ENCODE assay signal across 8 cellular contexts in genomic region chr14:69610859-69611263, GRCh38. TPM values are rescaled to one million over a fixed set of nuclear protein-coding genes. Genes with fewer than 3 reads are reported as not detected.
DNase-seq lines count a peak whose midpoint lies in the region; TF ChIP-seq lines count a peak whose summit lies in the region.

No MANE protein-coding gene starts in this region.

- TF ChIP-seq POLR2A in thyroid gland (IDR thresholded peaks at IDR 0.05), result no peak

- H3K4me1 ChIP-seq in thyroid gland, result peaks cover 41 to 44% of the 10 kb centered on the region in 2 donors

- H3K36me3 ChIP-seq in thyroid gland, result no peaks in the 10 kb centered on the region

- H3K27ac ChIP-seq in layer of hippocampus (ENCODE audit: low read depth, low read length) (peak overlapping the region; percentile 83), thyroid gland (peak overlapping the region; percentile 82 to 87 (median 85))

- WGBS in thyroid gland, 2 donors, result 6 to 13% methylated on average over 7 to 10 of the region's 10 CpGs

- intact Hi-C loops in thyroid gland (cut with DNase I), result no loop called here

- in situ Hi-C loops in astrocyte of the cerebellum (cut with HindIII; ENCODE audit: low sequenced_read_pairs), result no loop called here

- TF ChIP-seq CTCF in AG10803 (conservative IDR thresholded peaks at IDR 0.05; ENCODE audit: low read length), result no peak
- TF ChIP-seq CTCF in HFF-Myc (IDR thresholded peaks at IDR 0.05; ENCODE audit: low read depth, low read length, missing control alignments), result no peak
- TF ChIP-seq CTCF in astrocyte of the cerebellum (IDR thresholded peaks at IDR 0.05; ENCODE audit: low read depth, low read length, missing control alignments), result no peak
- no peak for TF ChIP-seq CTCF in thyroid gland (IDR thresholded peaks at IDR 0.05)

- H3K27me3 ChIP-seq in layer of hippocampus (ENCODE audit: control insufficient read depth, insufficient read depth, low read length), result no peaks in the 10 kb centered on the region
- H3K27me3 ChIP-seq in thyroid gland, result no peaks in the 10 kb centered on the region

- H3K4me3 ChIP-seq in AG10803 (ENCODE audit: low read length), result peak overlapping the region; percentile 72
- H3K4me3 ChIP-seq in HFF-Myc (replicated peaks; ENCODE audit: low read depth, low read length), result peak overlapping the region; percentile 51
- H3K4me3 ChIP-seq in astrocyte of the cerebellum (ENCODE audit: low read depth, low read length), result peak overlapping the region; percentile 73
- H3K4me3 ChIP-seq in thyroid gland (replicated peaks in 1 of 3), result peak overlapping the region in 2 of 3 donors; percentile 25 to 27

- DNase-seq in AG10803 (ENCODE audit: low read depth) (peak; percentile 47), HFF-Myc (ENCODE audit: extremely low read depth, low read depth) (no peak), astrocyte of the cerebellum (ENCODE audit: low read depth) (no peak), thyroid gland (peak; percentile 43 to 52), HuH-7 (ENCODE audit: low spot score) (no peak), NCI-H1694 (lab: John Stamatoyannopoulos, UW) (no peak), HuH-7.5 (ENCODE audit: low spot score) (no peak)

- no peaks in the 10 kb centered on the region for H3K9me3 ChIP-seq in thyroid gland

RNA-seq across cellular contexts. Expression of gene SUSD6, which starts 0.5 kb away (rescaled TPM):
- total RNA-seq in thyroid gland, result 10 to 100 TPM; 37.5 to 70.4 (median 44.5) TPM

RNA-seq across cellular contexts. Expression of gene CCDC177, which starts 36.2 kb away (rescaled TPM):
- not detected for total RNA-seq in thyroid gland

Comparison
In these comparisons a context has a peak if more than half of its experiments do, and no peak if none do; other contexts are left out.
1. DNase-seq: peak in AG10803 (single experiment) and thyroid gland (2 of 2); none in HFF-Myc (single experiment), astrocyte of the cerebellum (single experiment), HuH-7 (single experiment), NCI-H1694 (single experiment) and HuH-7.5 (single experiment).
2. Peak in every context shown above with its lines, with median percentiles within 50 percentile points of each other: H3K4me3 ChIP-seq.